In the genomic region with DNA sequence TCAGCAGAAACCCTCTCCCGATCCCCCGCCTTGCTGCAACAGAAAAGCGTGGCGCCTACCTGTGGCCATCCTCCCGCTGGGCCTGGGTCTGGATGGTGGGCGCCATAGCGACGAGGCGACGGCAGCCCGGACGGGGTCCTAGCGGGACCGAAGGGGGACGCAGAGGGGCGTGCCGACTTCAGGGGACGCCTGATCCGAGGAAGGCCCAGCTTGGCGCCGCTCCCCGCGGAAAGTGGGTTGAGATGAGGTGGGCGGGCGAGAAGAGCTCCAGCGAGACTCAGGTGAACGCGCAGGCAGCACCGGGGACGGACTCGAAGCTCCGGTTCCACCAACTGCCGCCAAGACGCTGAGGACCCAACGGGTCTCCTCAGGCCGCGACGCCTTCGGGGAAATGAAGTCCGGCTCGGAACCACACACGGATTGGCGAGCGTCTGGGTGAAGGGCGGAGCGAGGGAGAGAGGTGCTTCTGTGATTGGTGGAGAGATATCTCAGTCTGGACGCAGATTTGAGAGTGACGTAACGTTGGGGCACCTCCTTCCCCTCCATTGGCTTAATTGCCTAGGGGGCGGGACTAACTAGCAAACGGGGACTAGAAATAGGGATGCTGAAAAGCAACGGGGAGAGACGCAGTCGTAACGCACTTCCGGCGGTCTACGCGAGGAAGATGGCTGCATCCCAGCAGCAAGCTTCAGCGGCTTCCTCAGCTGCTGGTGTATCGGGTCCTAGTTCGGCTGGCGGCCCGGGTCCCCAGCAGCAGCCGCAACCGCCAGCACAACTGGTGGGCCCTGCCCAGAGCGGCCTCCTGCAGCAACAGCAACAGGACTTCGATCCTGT, we compare ENCODE assay signal across 1 cellular context.
TF ChIP-seq lines count a peak whose summit lies in the region.

A gene with protein sequence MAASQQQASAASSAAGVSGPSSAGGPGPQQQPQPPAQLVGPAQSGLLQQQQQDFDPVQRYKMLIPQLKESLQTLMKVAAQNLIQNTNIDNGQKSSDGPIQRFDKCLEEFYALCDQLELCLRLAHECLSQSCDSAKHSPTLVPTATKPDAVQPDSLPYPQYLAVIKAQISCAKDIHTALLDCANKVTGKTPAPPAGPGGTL (plus strand): TSS at position 620 of the 834 bp plus-strand sequence. CDS start 45 bp downstream, at position 665.
A gene (minus strand): TSS at position 348 of the 834 bp plus-strand sequence. CDS start 242 bp downstream, at position 106.

TF ChIP-seq in GM12878, 131 proteins besides CTCF, POLR2A, EP300 and RAD21 (continued from another document and continues in another):
- TF ChIP-seq, protein P1, sequence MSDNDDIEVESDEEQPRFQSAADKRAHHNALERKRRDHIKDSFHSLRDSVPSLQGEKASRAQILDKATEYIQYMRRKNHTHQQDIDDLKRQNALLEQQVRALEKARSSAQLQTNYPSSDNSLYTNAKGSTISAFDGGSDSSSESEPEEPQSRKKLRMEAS (IDR thresholded peaks at IDR 0.05; ENCODE audit: low read depth, low read length), result peak; percentile 55
- peak; percentile 93 for TF ChIP-seq IKZF1 (conservative IDR thresholded peaks at IDR 0.05)
- no peak for TF ChIP-seq STAT3 (IDR thresholded peaks at IDR 0.05; ENCODE audit: low read depth, low read length)
- peak; percentile 60 for TF ChIP-seq MEF2B (IDR thresholded peaks at IDR 0.05; ENCODE audit: partially characterized antibody, poor library complexity, severe bottlenecking)
- TF ChIP-seq BHLHE40 (IDR thresholded peaks at IDR 0.05; ENCODE audit: borderline replicate concordance in 1 of 2, low read depth in 2 of 2, low read length in 1 of 2), result peak in 1 of 2 experiments; percentile 49
- TF ChIP-seq ZSCAN29 (IDR thresholded peaks at IDR 0.05), result 0 out of 2 replicates have a peak, but pooled peaks have one; percentile 44
- TF ChIP-seq RB1 (IDR thresholded peaks at IDR 0.05; ENCODE audit: borderline replicate concordance), result peak; percentile 97; the same call in 1 of the 2 replicates
- TF ChIP-seq ZNF207 (IDR thresholded peaks at IDR 0.05; ENCODE audit: borderline replicate concordance), result peak; percentile 98
- 0 out of 2 replicates have a peak, but pooled peaks have one; percentile 17 for TF ChIP-seq NR2C1 (IDR thresholded peaks at IDR 0.05)
- peak; percentile 91 for TF ChIP-seq GATAD2B (conservative IDR thresholded peaks at IDR 0.05; ENCODE audit: low read depth)
- TF ChIP-seq SMARCA5 (IDR thresholded peaks at IDR 0.05), result peak; percentile 79; the same call in 1 of the 2 replicates
- peak; percentile 88 for TF ChIP-seq RELA (IDR thresholded peaks at IDR 0.05; ENCODE audit: borderline replicate concordance, partially characterized antibody)
- TF ChIP-seq FOS (IDR thresholded peaks at IDR 0.05; ENCODE audit: borderline replicate concordance, extremely low read depth, insufficient read length), result peak; percentile 75
- TF ChIP-seq CHD2 (IDR thresholded peaks at IDR 0.05; ENCODE audit: borderline replicate concordance, low read depth, low read length), result peak; percentile 93
- TF ChIP-seq NFIC (IDR thresholded peaks at IDR 0.05; ENCODE audit: low read depth, low read length), result no peak
- peak; percentile 85 for TF ChIP-seq KLF5 (IDR thresholded peaks at IDR 0.05; ENCODE audit: partially characterized antibody)
- TF ChIP-seq, protein P2, sequence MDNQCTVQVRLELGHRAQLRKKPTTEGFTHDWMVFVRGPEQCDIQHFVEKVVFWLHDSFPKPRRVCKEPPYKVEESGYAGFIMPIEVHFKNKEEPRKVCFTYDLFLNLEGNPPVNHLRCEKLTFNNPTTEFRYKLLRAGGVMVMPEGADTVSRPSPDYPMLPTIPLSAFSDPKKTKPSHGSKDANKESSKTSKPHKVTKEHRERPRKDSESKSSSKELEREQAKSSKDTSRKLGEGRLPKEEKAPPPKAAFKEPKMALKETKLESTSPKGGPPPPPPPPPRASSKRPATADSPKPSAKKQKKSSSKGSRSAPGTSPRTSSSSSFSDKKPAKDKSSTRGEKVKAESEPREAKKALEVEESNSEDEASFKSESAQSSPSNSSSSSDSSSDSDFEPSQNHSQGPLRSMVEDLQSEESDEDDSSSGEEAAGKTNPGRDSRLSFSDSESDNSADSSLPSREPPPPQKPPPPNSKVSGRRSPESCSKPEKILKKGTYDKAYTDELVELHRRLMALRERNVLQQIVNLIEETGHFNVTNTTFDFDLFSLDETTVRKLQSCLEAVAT (IDR thresholded peaks at IDR 0.05), result peak; percentile 49
- TF ChIP-seq SP1 (IDR thresholded peaks at IDR 0.05; ENCODE audit: low read depth, low read length), result peak; percentile 97
- TF ChIP-seq TBL1XR1 (IDR thresholded peaks at IDR 0.05; ENCODE audit: low read depth, low read length), result no peak
- TF ChIP-seq, protein P3, sequence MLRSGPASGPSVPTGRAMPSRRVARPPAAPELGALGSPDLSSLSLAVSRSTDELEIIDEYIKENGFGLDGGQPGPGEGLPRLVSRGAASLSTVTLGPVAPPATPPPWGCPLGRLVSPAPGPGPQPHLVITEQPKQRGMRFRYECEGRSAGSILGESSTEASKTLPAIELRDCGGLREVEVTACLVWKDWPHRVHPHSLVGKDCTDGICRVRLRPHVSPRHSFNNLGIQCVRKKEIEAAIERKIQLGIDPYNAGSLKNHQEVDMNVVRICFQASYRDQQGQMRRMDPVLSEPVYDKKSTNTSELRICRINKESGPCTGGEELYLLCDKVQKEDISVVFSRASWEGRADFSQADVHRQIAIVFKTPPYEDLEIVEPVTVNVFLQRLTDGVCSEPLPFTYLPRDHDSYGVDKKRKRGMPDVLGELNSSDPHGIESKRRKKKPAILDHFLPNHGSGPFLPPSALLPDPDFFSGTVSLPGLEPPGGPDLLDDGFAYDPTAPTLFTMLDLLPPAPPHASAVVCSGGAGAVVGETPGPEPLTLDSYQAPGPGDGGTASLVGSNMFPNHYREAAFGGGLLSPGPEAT (IDR thresholded peaks at IDR 0.05; ENCODE audit: low read depth), result peak; percentile 86
- peak; percentile 86 for TF ChIP-seq PML (IDR thresholded peaks at IDR 0.05; ENCODE audit: low read length)
- TF ChIP-seq ESRRA (IDR thresholded peaks at IDR 0.05; ENCODE audit: low read length), result 0 out of 2 replicates have a peak, but pooled peaks have one; percentile 30
- TF ChIP-seq SRF (IDR thresholded peaks at IDR 0.05; ENCODE audit: low read depth in 2 of 2, low read length in 2 of 2), result no peak
- TF ChIP-seq HCFC1 (IDR thresholded peaks at IDR 0.05; ENCODE audit: low read length), result peak; percentile 86
- TF ChIP-seq, protein P4, sequence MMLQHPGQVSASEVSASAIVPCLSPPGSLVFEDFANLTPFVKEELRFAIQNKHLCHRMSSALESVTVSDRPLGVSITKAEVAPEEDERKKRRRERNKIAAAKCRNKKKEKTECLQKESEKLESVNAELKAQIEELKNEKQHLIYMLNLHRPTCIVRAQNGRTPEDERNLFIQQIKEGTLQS (IDR thresholded peaks at IDR 0.05; ENCODE audit: borderline replicate concordance, extremely low read depth, low read depth, low read length), result no peak
- TF ChIP-seq KAT2A (conservative IDR thresholded peaks at IDR 0.05; ENCODE audit: control insufficient read depth, low read depth, low read length), result no peak
- TF ChIP-seq, protein P5, sequence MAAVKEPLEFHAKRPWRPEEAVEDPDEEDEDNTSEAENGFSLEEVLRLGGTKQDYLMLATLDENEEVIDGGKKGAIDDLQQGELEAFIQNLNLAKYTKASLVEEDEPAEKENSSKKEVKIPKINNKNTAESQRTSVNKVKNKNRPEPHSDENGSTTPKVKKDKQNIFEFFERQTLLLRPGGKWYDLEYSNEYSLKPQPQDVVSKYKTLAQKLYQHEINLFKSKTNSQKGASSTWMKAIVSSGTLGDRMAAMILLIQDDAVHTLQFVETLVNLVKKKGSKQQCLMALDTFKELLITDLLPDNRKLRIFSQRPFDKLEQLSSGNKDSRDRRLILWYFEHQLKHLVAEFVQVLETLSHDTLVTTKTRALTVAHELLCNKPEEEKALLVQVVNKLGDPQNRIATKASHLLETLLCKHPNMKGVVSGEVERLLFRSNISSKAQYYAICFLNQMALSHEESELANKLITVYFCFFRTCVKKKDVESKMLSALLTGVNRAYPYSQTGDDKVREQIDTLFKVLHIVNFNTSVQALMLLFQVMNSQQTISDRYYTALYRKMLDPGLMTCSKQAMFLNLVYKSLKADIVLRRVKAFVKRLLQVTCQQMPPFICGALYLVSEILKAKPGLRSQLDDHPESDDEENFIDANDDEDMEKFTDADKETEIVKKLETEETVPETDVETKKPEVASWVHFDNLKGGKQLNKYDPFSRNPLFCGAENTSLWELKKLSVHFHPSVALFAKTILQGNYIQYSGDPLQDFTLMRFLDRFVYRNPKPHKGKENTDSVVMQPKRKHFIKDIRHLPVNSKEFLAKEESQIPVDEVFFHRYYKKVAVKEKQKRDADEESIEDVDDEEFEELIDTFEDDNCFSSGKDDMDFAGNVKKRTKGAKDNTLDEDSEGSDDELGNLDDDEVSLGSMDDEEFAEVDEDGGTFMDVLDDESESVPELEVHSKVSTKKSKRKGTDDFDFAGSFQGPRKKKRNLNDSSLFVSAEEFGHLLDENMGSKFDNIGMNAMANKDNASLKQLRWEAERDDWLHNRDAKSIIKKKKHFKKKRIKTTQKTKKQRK (IDR thresholded peaks at IDR 0.05; ENCODE audit: low read depth, low read length), result peak; percentile 81
- no peak; the same call in 1 of the 2 replicates for TF ChIP-seq POLR2AphosphoS2 (IDR thresholded peaks at IDR 0.05; ENCODE audit: low read depth, low read length)
- TF ChIP-seq SUPT20H (IDR thresholded peaks at IDR 0.05; ENCODE audit: borderline replicate concordance, control insufficient read depth, low read depth, low read length), result no peak
- TF ChIP-seq CEBPB (IDR thresholded peaks at IDR 0.05; ENCODE audit: borderline replicate concordance in 1 of 2, low read depth in 2 of 2, low read length in 2 of 2), result no peak
- TF ChIP-seq GABPA (IDR thresholded peaks at IDR 0.05; ENCODE audit: low read depth), result peak; percentile 86
- no peak for TF ChIP-seq MTA3 (IDR thresholded peaks at IDR 0.05; ENCODE audit: borderline replicate concordance, low read length)
- TF ChIP-seq, protein P6, sequence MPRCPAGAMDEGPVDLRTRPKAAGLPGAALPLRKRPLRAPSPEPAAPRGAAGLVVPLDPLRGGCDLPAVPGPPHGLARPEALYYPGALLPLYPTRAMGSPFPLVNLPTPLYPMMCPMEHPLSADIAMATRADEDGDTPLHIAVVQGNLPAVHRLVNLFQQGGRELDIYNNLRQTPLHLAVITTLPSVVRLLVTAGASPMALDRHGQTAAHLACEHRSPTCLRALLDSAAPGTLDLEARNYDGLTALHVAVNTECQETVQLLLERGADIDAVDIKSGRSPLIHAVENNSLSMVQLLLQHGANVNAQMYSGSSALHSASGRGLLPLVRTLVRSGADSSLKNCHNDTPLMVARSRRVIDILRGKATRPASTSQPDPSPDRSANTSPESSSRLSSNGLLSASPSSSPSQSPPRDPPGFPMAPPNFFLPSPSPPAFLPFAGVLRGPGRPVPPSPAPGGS (IDR thresholded peaks at IDR 0.05; ENCODE audit: borderline replicate concordance, insufficient read depth, low read depth, low read length, poor library complexity, severe bottlenecking), result peak; percentile 45
- peak; percentile 62; the same call in 1 of the 2 replicates for TF ChIP-seq ZNF217 (IDR thresholded peaks at IDR 0.05)
- TF ChIP-seq, protein P7, sequence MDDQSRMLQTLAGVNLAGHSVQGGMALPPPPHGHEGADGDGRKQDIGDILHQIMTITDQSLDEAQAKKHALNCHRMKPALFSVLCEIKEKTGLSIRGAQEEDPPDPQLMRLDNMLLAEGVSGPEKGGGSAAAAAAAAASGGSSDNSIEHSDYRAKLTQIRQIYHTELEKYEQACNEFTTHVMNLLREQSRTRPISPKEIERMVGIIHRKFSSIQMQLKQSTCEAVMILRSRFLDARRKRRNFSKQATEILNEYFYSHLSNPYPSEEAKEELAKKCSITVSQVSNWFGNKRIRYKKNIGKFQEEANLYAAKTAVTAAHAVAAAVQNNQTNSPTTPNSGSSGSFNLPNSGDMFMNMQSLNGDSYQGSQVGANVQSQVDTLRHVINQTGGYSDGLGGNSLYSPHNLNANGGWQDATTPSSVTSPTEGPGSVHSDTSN (IDR thresholded peaks at IDR 0.05; ENCODE audit: insufficient replicate concordance, low read depth, low read length), result peak; percentile 94
- TF ChIP-seq ATF7 (IDR thresholded peaks at IDR 0.05; ENCODE audit: low read depth), result peak; percentile 99
- TF ChIP-seq SPI1 (IDR thresholded peaks at IDR 0.05; ENCODE audit: borderline replicate concordance, insufficient read depth, low read depth, low read length), result 0 out of 2 replicates have a peak, but pooled peaks have one; percentile 4
- TF ChIP-seq, protein P8, sequence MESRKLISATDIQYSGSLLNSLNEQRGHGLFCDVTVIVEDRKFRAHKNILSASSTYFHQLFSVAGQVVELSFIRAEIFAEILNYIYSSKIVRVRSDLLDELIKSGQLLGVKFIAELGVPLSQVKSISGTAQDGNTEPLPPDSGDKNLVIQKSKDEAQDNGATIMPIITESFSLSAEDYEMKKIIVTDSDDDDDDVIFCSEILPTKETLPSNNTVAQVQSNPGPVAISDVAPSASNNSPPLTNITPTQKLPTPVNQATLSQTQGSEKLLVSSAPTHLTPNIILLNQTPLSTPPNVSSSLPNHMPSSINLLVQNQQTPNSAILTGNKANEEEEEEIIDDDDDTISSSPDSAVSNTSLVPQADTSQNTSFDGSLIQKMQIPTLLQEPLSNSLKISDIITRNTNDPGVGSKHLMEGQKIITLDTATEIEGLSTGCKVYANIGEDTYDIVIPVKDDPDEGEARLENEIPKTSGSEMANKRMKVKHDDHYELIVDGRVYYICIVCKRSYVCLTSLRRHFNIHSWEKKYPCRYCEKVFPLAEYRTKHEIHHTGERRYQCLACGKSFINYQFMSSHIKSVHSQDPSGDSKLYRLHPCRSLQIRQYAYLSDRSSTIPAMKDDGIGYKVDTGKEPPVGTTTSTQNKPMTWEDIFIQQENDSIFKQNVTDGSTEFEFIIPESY (IDR thresholded peaks at IDR 0.05), result peak; percentile 62; the same call in 1 of the 2 replicates
- TF ChIP-seq, protein P9, sequence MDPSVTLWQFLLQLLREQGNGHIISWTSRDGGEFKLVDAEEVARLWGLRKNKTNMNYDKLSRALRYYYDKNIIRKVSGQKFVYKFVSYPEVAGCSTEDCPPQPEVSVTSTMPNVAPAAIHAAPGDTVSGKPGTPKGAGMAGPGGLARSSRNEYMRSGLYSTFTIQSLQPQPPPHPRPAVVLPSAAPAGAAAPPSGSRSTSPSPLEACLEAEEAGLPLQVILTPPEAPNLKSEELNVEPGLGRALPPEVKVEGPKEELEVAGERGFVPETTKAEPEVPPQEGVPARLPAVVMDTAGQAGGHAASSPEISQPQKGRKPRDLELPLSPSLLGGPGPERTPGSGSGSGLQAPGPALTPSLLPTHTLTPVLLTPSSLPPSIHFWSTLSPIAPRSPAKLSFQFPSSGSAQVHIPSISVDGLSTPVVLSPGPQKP (IDR thresholded peaks at IDR 0.05; ENCODE audit: low read depth, low read length), result peak; percentile 90; the same call in 1 of the 2 replicates
- TF ChIP-seq POU2F2 (IDR thresholded peaks at IDR 0.05; ENCODE audit: borderline replicate concordance, low read depth, low read length), result peak; percentile 80
- peak; percentile 29; the same call in 1 of the 2 replicates for TF ChIP-seq JUND (IDR thresholded peaks at IDR 0.05; ENCODE audit: low read depth, low read length)
